ENCODE assay signal across 10 cellular contexts in genomic region chr4:54061873-54062272, GRCh38. TPM values are rescaled to one million over a fixed set of nuclear protein-coding genes. Genes with fewer than 3 reads are reported as not detected.
DNase-seq lines count a peak whose midpoint lies in the region; ATAC-seq, FAIRE-seq and TF ChIP-seq lines count a peak whose summit lies in the region.
"Had no signal": no experiment of that assay in that cellular context is flagged by ENCODE, and none has a peak within 500 bp of the region (broad histone marks: within the 10 kb centered on the region; RNA-seq: fewer than 3 reads in every experiment).

No MANE protein-coding gene starts in this region.

- TF ChIP-seq POLR2A in esophagus muscularis mucosa (IDR thresholded peaks at IDR 0.05; ENCODE audit: low read depth) (no peak), gastrocnemius medialis (IDR thresholded peaks at IDR 0.05) (no peak)

- 93% methylated on average over 1 of the region's 1 CpG for WGBS in esophagus muscularis mucosa

- H3K27me3 ChIP-seq in SU-DHL-6 (ENCODE audit: low read length), result no peaks in the 10 kb centered on the region
- no peaks in the 10 kb centered on the region for H3K27me3 ChIP-seq in esophagus muscularis mucosa
- no peaks in the 10 kb centered on the region for H3K27me3 ChIP-seq in gastrocnemius medialis

- no peak overlapping the region for H2AFZ ChIP-seq in SU-DHL-6 (ENCODE audit: low read depth, low read length, severe bottlenecking)

- TF ChIP-seq CTCF in SU-DHL-6 (IDR thresholded peaks at IDR 0.05; ENCODE audit: insufficient read depth, low read length, poor library complexity, severe bottlenecking) (no peak), esophagus muscularis mucosa (IDR thresholded peaks at IDR 0.05) (no peak), gastrocnemius medialis (IDR thresholded peaks at IDR 0.05 in 4 of 5, conservative IDR thresholded peaks at IDR 0.05 in 1 of 5) (no peak)

- H4K20me1 ChIP-seq in SU-DHL-6 (ENCODE audit: low read depth, low read length), result no peaks in the 10 kb centered on the region

- H3K4me2 ChIP-seq in SU-DHL-6 (ENCODE audit: low read depth, low read length, poor library complexity, severe bottlenecking), result peak overlapping the region; percentile 88

- H3K36me3 ChIP-seq in SU-DHL-6 (ENCODE audit: low read length) (no peaks in the 10 kb centered on the region), esophagus muscularis mucosa (no peaks in the 10 kb centered on the region), gastrocnemius medialis (no peaks in the 10 kb centered on the region)

- H3K4me1 ChIP-seq in esophagus muscularis mucosa (peaks cover 58 to 82% (median 73%) of the 10 kb centered on the region in 4 donors), gastrocnemius medialis (peaks cover 59 to 60% of the 10 kb centered on the region in 2 donors)

- H3K79me2 ChIP-seq in SU-DHL-6 (ENCODE audit: insufficient read depth, low read length), result peaks cover 71% of the 10 kb centered on the region

- H3F3A ChIP-seq in SU-DHL-6 (ENCODE audit: insufficient read depth), result peaks cover 5% of the 10 kb centered on the region; the same call in 1 of the 2 replicates

- intact Hi-C loops in esophagus muscularis mucosa (cut with DNase I), result loop anchor here (10.0 kb wide), 1 partner anchor 687 kb away; the partner anchor contains the start of gene FIP1L1
- intact Hi-C loops in gastrocnemius medialis (cut with DNase I; ENCODE audit: low total_unique reads), result loop anchor here (5.0 to 10.0 kb wide), 4 partner anchors 40 to 1407 kb away; partner anchors contain the start of genes FIP1L1 and USP46

- no peak overlapping the region for H3K27ac ChIP-seq in SU-DHL-6 (ENCODE audit: low read depth, low read length)
- H3K27ac ChIP-seq in esophagus muscularis mucosa (replicated peaks in 1 of 4), result no peak overlapping the region
- H3K27ac ChIP-seq in gastrocnemius medialis, result no peak overlapping the region

- DNase-seq in esophagus muscularis mucosa (ENCODE audit: extremely low spot score) (no peak), gastrocnemius medialis (no peak), SK-N-DZ (ENCODE audit: low spot score) (no peak)
- DNase-seq: NK-92 treated with Interleukin-12 subunit alpha and Interleukin-12 subunit beta, amount 100 ng/mL, for 24 hours had no signal

- no peak overlapping the region for H3K9ac ChIP-seq in SU-DHL-6 (ENCODE audit: low read length)

- H3K9me3 ChIP-seq in SU-DHL-6 (ENCODE audit: insufficient read depth, low read length) (no peaks in the 10 kb centered on the region), esophagus muscularis mucosa (no peaks in the 10 kb centered on the region), gastrocnemius medialis (no peaks in the 10 kb centered on the region)

- peak; percentile 33 for FAIRE-seq in G401.6 (lab: Jason Lieb, UNC)

- in situ Hi-C loops in gastrocnemius medialis (cut with MboI; ENCODE audit: low sequenced_read_pairs in 4 of 4), result no loop called here

- H3K4me3 ChIP-seq in SU-DHL-6 (ENCODE audit: insufficient read depth, low read length, poor library complexity, severe bottlenecking) (no peak overlapping the region), esophagus muscularis mucosa (peak overlapping the region; percentile 77 to 96 (median 95)), gastrocnemius medialis (peak overlapping the region; percentile 15 to 98 (median 91))

- ATAC-seq in gastrocnemius medialis, result no peak
- no peak for ATAC-seq in GM19452 (IDR thresholded peaks at IDR 0.05; ENCODE audit: unreplicated experiment)
- ATAC-seq in HG02870 (IDR thresholded peaks at IDR 0.05; ENCODE audit: unreplicated experiment), result no peak

- no peaks in the 10 kb centered on the region for H3K9me2 ChIP-seq in SU-DHL-6 (replicated peaks; ENCODE audit: insufficient read depth, low read length)

- TF ChIP-seq EP300 in esophagus muscularis mucosa (IDR thresholded peaks at IDR 0.05), result no peak

RNA-seq across cellular contexts. Expression of gene CHIC2, which starts 2.5 kb away (rescaled TPM):
- total RNA-seq in esophagus muscularis mucosa (10 to 100 TPM; 29.8 to 40.4 (median 33.6) TPM), gastrocnemius medialis (10 to 100 TPM; 11.9 to 18.6 (median 15.5) TPM)
- polyA plus RNA-seq in SK-N-DZ (2014; cell fraction: cytosol; rRNA removed), result 19.2 and 28.0 TPM in 2 replicates
- 8.2 and 14.1 TPM in 2 replicates for polyA plus RNA-seq in SK-N-DZ (2014; cell fraction: nucleus; rRNA removed)

RNA-seq across cellular contexts. Expression of gene GSX2, which starts 38.1 kb away (rescaled TPM):
- total RNA-seq in esophagus muscularis mucosa, result not detected
- not detected for total RNA-seq in gastrocnemius medialis
- 0.12 TPM in 1 of 2 replicates, not detected in the other for polyA plus RNA-seq in SK-N-DZ (2014; cell fraction: cytosol; rRNA removed)
- 0.12 TPM in 1 of 2 replicates, not detected in the other for polyA plus RNA-seq in SK-N-DZ (2014; cell fraction: nucleus; rRNA removed)
- total RNA-seq: HT-29 had no signal
- polyA plus RNA-seq: esophagus had no signal
